In genomic region chr22:30968924-30969531, GRCh38 we compare ENCODE assay signal across 8 cellular contexts. TPM values are rescaled to one million over a fixed set of nuclear protein-coding genes. Genes with fewer than 3 reads are reported as not detected.
DNase-seq lines count a peak whose midpoint lies in the region; ATAC-seq, FAIRE-seq and TF ChIP-seq lines count a peak whose summit lies in the region.

TSS of gene TUG1 (plus strand) at chr22:30969265.

- peak within 1 kb of the TSS; percentile 85 to 87 (median 86) for H3K9ac ChIP-seq in skeletal muscle tissue (ENCODE audit: low read depth in 1 of 3, low read length in 3 of 3)

- no peak for TF ChIP-seq CTCF in A549 (IDR thresholded peaks at IDR 0.05)
- TF ChIP-seq CTCF in VCaP (conservative IDR thresholded peaks at IDR 0.05), result no peak
- TF ChIP-seq CTCF in breast epithelium (IDR thresholded peaks at IDR 0.05), result no peak

- peak within 1 kb of the TSS; percentile 91 for H3K4me2 ChIP-seq in A549

- TF ChIP-seq POLR2A in A549 (IDR thresholded peaks at IDR 0.05; ENCODE audit: low read length) (peak; percentile 17; the same call in 1 of the 2 replicates), breast epithelium (IDR thresholded peaks at IDR 0.05) (peak; percentile 64)

- H3K4me1 ChIP-seq in A549 (0 out of 3 replicates have a peak, but pooled peaks cover 5% of the 10 kb centered on the region), breast epithelium (peaks cover 0 to 9% of the 10 kb centered on the region in 2 donors), skeletal muscle tissue (ENCODE audit: control insufficient read depth in 3 of 3, insufficient read depth in 3 of 3, low read length in 3 of 3) (peaks cover 9 to 63% (median 43%) of the 10 kb centered on the region in 3 donors)

- H3K27me3 ChIP-seq in breast epithelium (no peaks in the 10 kb centered on the region), skeletal muscle tissue (ENCODE audit: control insufficient read depth in 3 of 3, insufficient read depth in 3 of 3, low read length in 3 of 3) (no peaks in the 10 kb centered on the region)

- H3K27ac ChIP-seq in A549 (peak within 1 kb of the TSS; percentile 98 to 99), VCaP (peak within 1 kb of the TSS; percentile 98), breast epithelium (peak within 1 kb of the TSS; percentile 94 to 98), skeletal muscle tissue (ENCODE audit: low read depth, low read length) (peak within 1 kb of the TSS; percentile 95)

- CTCF ChIA-PET in A549 (lab: Yijun Ruan, JAX), result interaction anchor here (0.7 to 3.2 kb wide), 11 partner anchors 10 to 259 kb away, joined by 3 to 20 read pairs (median 4); no protein-coding TSS in a partner anchor

- H3K36me3 ChIP-seq in breast epithelium, result peaks cover 18% of the 10 kb centered on the region
- peaks cover 15 to 26% (median 24%) of the 10 kb centered on the region in 3 donors for H3K36me3 ChIP-seq in skeletal muscle tissue (ENCODE audit: control insufficient read depth in 3 of 3, insufficient read depth in 3 of 3, low read length in 3 of 3)

- no peak for FAIRE-seq in A549 (lab: Jason Lieb, UNC)

- 0% methylated on average over 2 of the region's 67 CpGs for WGBS in A549 (ENCODE audit: missing lambda C conversion rate)

- peak within 1 kb of the TSS; percentile 90 for H3K4me3 ChIP-seq in A549
- peak within 1 kb of the TSS; percentile 84 to 98 (median 86) for H3K4me3 ChIP-seq in breast epithelium
- H3K4me3 ChIP-seq in iPS-18c (ENCODE audit: insufficient read depth, low read depth, low read length), result peak within 1 kb of the TSS; percentile 84
- peak within 1 kb of the TSS; percentile 76 to 95 (median 79) for H3K4me3 ChIP-seq in skeletal muscle tissue (ENCODE audit: low read length in 3 of 3)

- peaks cover 47% of the 10 kb centered on the region for H3K9me3 ChIP-seq in A549
- peaks cover 27 to 39% of the 10 kb centered on the region in 2 donors for H3K9me3 ChIP-seq in breast epithelium
- H3K9me3 ChIP-seq in iPS-18c (ENCODE audit: control insufficient read depth, insufficient read depth, low read length), result peaks cover 12% of the 10 kb centered on the region
- H3K9me3 ChIP-seq in skeletal muscle tissue (ENCODE audit: control insufficient read depth in 3 of 3, low read length in 3 of 3), result peaks cover 0 to 3% (median 0%) of the 10 kb centered on the region in 3 donors

- TF ChIP-seq RAD21 in A549 (conservative IDR thresholded peaks at IDR 0.05 in 1 of 2, IDR thresholded peaks at IDR 0.05 in 1 of 2), result no peak

- POLR2A ChIA-PET in A549 (lab: Yijun Ruan, JAX), result interaction anchor here (0.5 to 3.2 kb wide), 12 partner anchors 8 to 244 kb away, joined by 3 to 58 read pairs (median 4); partner anchors contain the start of genes SELENOM and SMTN

- intact Hi-C loops in breast epithelium (cut with DNase I; ENCODE audit: low total_unique reads), result no loop called here

- ATAC-seq in A549, result peak; percentile 95 to 96
- peak; percentile 83 for ATAC-seq in GM18868 (IDR thresholded peaks at IDR 0.05; ENCODE audit: unreplicated experiment)
- peak; percentile 82 for ATAC-seq in HG03108 (IDR thresholded peaks at IDR 0.05; ENCODE audit: unreplicated experiment)

- no peak for TF ChIP-seq EP300 in A549 (IDR thresholded peaks at IDR 0.05)

- DNase-seq in A549 (ENCODE audit: low read depth in 1 of 2, low spot score in 1 of 2) (peak; percentile 95 to 99), NCI-H2196 (lab: John Stamatoyannopoulos, UW; ENCODE audit: unreplicated experiment) (peak; percentile 79), breast epithelium (ENCODE audit: low spot score in 2 of 2) (peak; percentile 99)

TF ChIP-seq in A549, 52 proteins besides CTCF, POLR2A, EP300 and RAD21:
- TF ChIP-seq, protein P1, sequence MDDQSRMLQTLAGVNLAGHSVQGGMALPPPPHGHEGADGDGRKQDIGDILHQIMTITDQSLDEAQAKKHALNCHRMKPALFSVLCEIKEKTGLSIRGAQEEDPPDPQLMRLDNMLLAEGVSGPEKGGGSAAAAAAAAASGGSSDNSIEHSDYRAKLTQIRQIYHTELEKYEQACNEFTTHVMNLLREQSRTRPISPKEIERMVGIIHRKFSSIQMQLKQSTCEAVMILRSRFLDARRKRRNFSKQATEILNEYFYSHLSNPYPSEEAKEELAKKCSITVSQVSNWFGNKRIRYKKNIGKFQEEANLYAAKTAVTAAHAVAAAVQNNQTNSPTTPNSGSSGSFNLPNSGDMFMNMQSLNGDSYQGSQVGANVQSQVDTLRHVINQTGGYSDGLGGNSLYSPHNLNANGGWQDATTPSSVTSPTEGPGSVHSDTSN (IDR thresholded peaks at IDR 0.05), result 0 out of 2 replicates have a peak, but pooled peaks have one; percentile 16
- TF ChIP-seq USF2 (IDR thresholded peaks at IDR 0.05), result peak; percentile 99
- TF ChIP-seq CHD4 (IDR thresholded peaks at IDR 0.05; ENCODE audit: borderline replicate concordance), result no peak
- no peak for TF ChIP-seq EHMT2 (IDR thresholded peaks at IDR 0.05; ENCODE audit: low read depth)
- peak in 1 of 2 experiments; percentile 66; a peak in 2 of 5 replicates for TF ChIP-seq JUN (IDR thresholded peaks at IDR 0.05)
- peak; percentile 31; the same call in 1 of the 2 replicates for TF ChIP-seq BHLHE40 (IDR thresholded peaks at IDR 0.05; ENCODE audit: low read depth, low read length)
- no peak for TF ChIP-seq ZSCAN20 (CRISPR knock-in tag; IDR thresholded peaks at IDR 0.05)
- TF ChIP-seq GATA3 (IDR thresholded peaks at IDR 0.05; ENCODE audit: borderline replicate concordance), result peak; percentile 10; the same call in 1 of the 2 replicates
- no peak for TF ChIP-seq RFX5 (IDR thresholded peaks at IDR 0.05)
- TF ChIP-seq, protein P2, sequence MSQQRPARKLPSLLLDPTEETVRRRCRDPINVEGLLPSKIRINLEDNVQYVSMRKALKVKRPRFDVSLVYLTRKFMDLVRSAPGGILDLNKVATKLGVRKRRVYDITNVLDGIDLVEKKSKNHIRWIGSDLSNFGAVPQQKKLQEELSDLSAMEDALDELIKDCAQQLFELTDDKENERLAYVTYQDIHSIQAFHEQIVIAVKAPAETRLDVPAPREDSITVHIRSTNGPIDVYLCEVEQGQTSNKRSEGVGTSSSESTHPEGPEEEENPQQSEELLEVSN (IDR thresholded peaks at IDR 0.05; ENCODE audit: borderline replicate concordance, low read depth), result peak; percentile 93
- TF ChIP-seq ATOH8 (CRISPR knock-in tag; IDR thresholded peaks at IDR 0.05; ENCODE audit: low read depth), result no peak
- TF ChIP-seq NR3C1 (IDR thresholded peaks at IDR 0.05), result no peak
- TF ChIP-seq MYC (IDR thresholded peaks at IDR 0.05; ENCODE audit: borderline replicate concordance, low read length), result no peak
- TF ChIP-seq, protein P3, sequence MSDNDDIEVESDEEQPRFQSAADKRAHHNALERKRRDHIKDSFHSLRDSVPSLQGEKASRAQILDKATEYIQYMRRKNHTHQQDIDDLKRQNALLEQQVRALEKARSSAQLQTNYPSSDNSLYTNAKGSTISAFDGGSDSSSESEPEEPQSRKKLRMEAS (IDR thresholded peaks at IDR 0.05), result peak; percentile 74

RNA-seq across cellular contexts. Expression of gene TUG1, which starts in this region (rescaled TPM):
- polyA plus RNA-seq in A549 (2011; rRNA removed) (104 and 120 TPM in 2 replicates), A549 (2017; fragmentation: RNase III; extraction: RNeasy Plus Mini Kit Qiagen cat#74134 plus additional on column Dnase treatment) (29.9 to 33.5 TPM (median 32.1 TPM) in 3 replicates)
- 21.6 and 23.3 TPM in 2 replicates for polyA plus RNA-seq in A549 (2012; cell fraction: cytosol; rRNA removed)
- 33.7 and 46.6 TPM in 2 replicates for polyA plus RNA-seq in A549 (2012; cell fraction: nucleus; rRNA removed)
- 32.3 and 34.6 TPM in 2 replicates for polyA minus RNA-seq in A549 (2011; rRNA and poly(A)+ RNA removed)
- total RNA-seq in breast epithelium (100 to 1,000 TPM in 1 of 3 donors, 10 to 100 TPM in 2; 59.7 to 116 (median 84.9) TPM), skeletal muscle tissue (39.1 TPM)

Comparison
In these comparisons a context has a peak if more than half of its experiments do, and no peak if none do; other contexts are left out.
1. Peak in every context shown above with its lines: DNase-seq, ATAC-seq, H3K4me3 ChIP-seq and H3K27ac ChIP-seq.